In the genomic region with DNA sequence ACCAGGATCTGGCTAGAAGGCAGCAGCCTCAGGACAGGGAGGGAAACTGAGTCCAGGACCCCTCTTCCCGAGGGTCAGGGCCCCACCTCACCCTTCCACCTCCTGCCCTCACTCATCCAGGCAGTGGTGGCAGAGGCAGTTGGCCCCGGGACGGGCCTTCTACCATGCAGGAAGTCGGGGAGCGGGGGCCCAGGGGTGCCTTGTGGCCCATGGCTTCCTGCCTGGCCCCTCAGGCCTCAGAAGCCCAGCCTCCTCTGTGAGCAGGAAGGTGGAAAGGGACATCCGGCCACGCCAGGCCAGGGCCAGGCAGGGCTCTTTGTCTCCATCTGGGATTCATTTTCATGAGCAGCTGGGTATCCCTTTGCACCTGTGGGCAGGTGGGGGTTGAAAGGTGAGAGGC, we compare ENCODE assay signal across 12 cellular contexts. TPM values are rescaled to one million over a fixed set of nuclear protein-coding genes. Genes with fewer than 3 reads are reported as not detected.
DNase-seq lines count a peak whose midpoint lies in the region; ATAC-seq and TF ChIP-seq lines count a peak whose summit lies in the region.
"Had no signal": no experiment of that assay in that cellular context is flagged by ENCODE, and none has a peak within 500 bp of the region (broad histone marks: within the 10 kb centered on the region; RNA-seq: fewer than 3 reads in every experiment).

No MANE protein-coding gene starts in this region.

- POLR2A ChIA-PET in activated B cell treated with CpG ODN at 0.5 μM for 24 hours (lab: Charles Lee), result no interaction called here

- H3K27me3 Mint-ChIP-seq in activated CD4-positive, alpha-beta T cell treated with anti-CD3 and anti-CD28 coated beads, Interleukin-2, amount 10 ng/mL, durations not matched to agents 24 days and 14 days, result no peaks in the 10 kb centered on the region
- H3K27me3 Mint-ChIP-seq in activated B cell treated with CpG ODN at 0.5 μM for 24 hours (peaks cover 6% of the 10 kb centered on the region), naive B cell (peaks cover 0 to 5% (median 0%) of the 10 kb centered on the region in 3 donors)
- H3K27me3 Mint-ChIP-seq: type B pancreatic cell had no signal

- no peaks in the 10 kb centered on the region for H3K9me3 Mint-ChIP-seq in activated CD4-positive, alpha-beta T cell treated with anti-CD3 and anti-CD28 coated beads, Interleukin-2, amount 10 ng/mL, durations not matched to agents 24 days and 14 days
- H3K9me3 Mint-ChIP-seq in activated B cell treated with CpG ODN at 0.5 μM for 24 hours (no peaks in the 10 kb centered on the region), naive B cell (no peaks in the 10 kb centered on the region)
- H3K9me3 Mint-ChIP-seq: mesothelial cell of epicardium, type B pancreatic cell had no signal

- intact Hi-C loops in activated CD4-positive, alpha-beta T cell treated with anti-CD3 and anti-CD28 coated beads, Interleukin-2, amount 10 ng/mL, durations not matched to agents 24 days and 14 days (cut with micrococcal nuclease), result no loop called here
- intact Hi-C loops in activated B cell treated with CpG ODN at 0.5 μM for 24 hours (cut with micrococcal nuclease), result no loop called here

- H3K27ac Mint-ChIP-seq in activated CD4-positive, alpha-beta T cell treated with anti-CD3 and anti-CD28 coated beads, Interleukin-2, amount 10 ng/mL, durations not matched to agents 24 days and 14 days, result peak overlapping the region; percentile 45
- no peak overlapping the region for H3K27ac Mint-ChIP-seq in activated B cell treated with CpG ODN at 0.5 μM for 24 hours
- H3K27ac Mint-ChIP-seq in naive B cell, result peak overlapping the region in 1 of 6 donors; percentile 47
- H3K27ac Mint-ChIP-seq: mesothelial cell of epicardium, type B pancreatic cell had no signal

- ATAC-seq in HG03108 (IDR thresholded peaks at IDR 0.05; ENCODE audit: unreplicated experiment), result peak; percentile 40
- peak; percentile 38 for ATAC-seq in activated B cell treated with CpG ODN at 0.5 μM for 24 hours (ENCODE audit: low read depth)
- peak; percentile 44 to 57 for ATAC-seq in naive B cell (ENCODE audit: low read depth in 2 of 2)
- ATAC-seq in esophagus mucosa, result no peak
- no peak for ATAC-seq in HG02642 (IDR thresholded peaks at IDR 0.05; ENCODE audit: poor library complexity, unreplicated experiment)
- no peak for ATAC-seq in activated CD4-positive, CD25-positive, alpha-beta regulatory T cell treated with anti-CD3 and anti-CD28 coated beads, Interleukin-2, amount 50 U/mL, for 24 hours

- DNase-seq in activated CD4-positive, alpha-beta T cell treated with anti-CD3 and anti-CD28 coated beads, Interleukin-2, amount 10 ng/mL, durations not matched to agents 24 days and 14 days, result peak; percentile 78
- DNase-seq in activated CD4-positive, alpha-beta T cell treated with anti-CD3 and anti-CD28 coated beads, Interleukin-2, amount 50 U/mL, for 48 hours, result no peak
- DNase-seq in activated B cell treated with CpG ODN at 0.5 μM for 24 hours, result no peak
- peak; percentile 20 for DNase-seq in naive B cell
- DNase-seq: MM.1S had no signal

- CTCF ChIA-PET in activated B cell treated with CpG ODN at 0.5 μM for 24 hours (lab: Charles Lee), result no interaction called here

- no peak overlapping the region for H3K4me3 Mint-ChIP-seq in activated CD4-positive, alpha-beta T cell treated with anti-CD3 and anti-CD28 coated beads, Interleukin-2, amount 10 ng/mL, durations not matched to agents 24 days and 14 days
- H3K4me3 Mint-ChIP-seq in activated B cell treated with CpG ODN at 0.5 μM for 24 hours (no peak overlapping the region), naive B cell (peak overlapping the region in 7 of 8 donors; percentile 40 to 84 (median 66))
- H3K4me3 Mint-ChIP-seq: mesothelial cell of epicardium, type B pancreatic cell had no signal

- no peaks in the 10 kb centered on the region for H3K36me3 Mint-ChIP-seq in activated CD4-positive, alpha-beta T cell treated with anti-CD3 and anti-CD28 coated beads, Interleukin-2, amount 10 ng/mL, durations not matched to agents 24 days and 14 days (ENCODE audit: low read depth)
- H3K36me3 Mint-ChIP-seq in activated B cell treated with CpG ODN at 0.5 μM for 24 hours (ENCODE audit: low read depth) (no peaks in the 10 kb centered on the region), naive B cell (no peaks in the 10 kb centered on the region)
- H3K36me3 Mint-ChIP-seq: type B pancreatic cell had no signal

- TF ChIP-seq CTCF in activated B cell treated with CpG ODN at 0.5 μM for 24 hours (IDR thresholded peaks at IDR 0.05), result no peak

- H3K4me1 Mint-ChIP-seq in activated CD4-positive, alpha-beta T cell treated with anti-CD3 and anti-CD28 coated beads, Interleukin-2, amount 10 ng/mL, durations not matched to agents 24 days and 14 days, result peaks cover 5% of the 10 kb centered on the region
- peaks cover 21% of the 10 kb centered on the region for H3K4me1 Mint-ChIP-seq in activated B cell treated with CpG ODN at 0.5 μM for 24 hours
- H3K4me1 Mint-ChIP-seq in naive B cell, result peaks cover 15 to 31% (median 20%) of the 10 kb centered on the region in 3 donors

RNA-seq across cellular contexts. Expression of gene BAHCC1, which starts 58.5 kb away (rescaled TPM):
- total RNA-seq in activated CD4-positive, alpha-beta T cell treated with anti-CD3 and anti-CD28 coated beads, Interleukin-2, amount 10 ng/mL, durations not matched to agents 24 days and 14 days, result 0.05 TPM in 1 of 2 replicates, not detected in the other
- 0.13 and 0.42 TPM in 2 replicates for total RNA-seq in activated B cell treated with CpG ODN at 0.5 μM for 24 hours
- polyA plus RNA-seq in naive B cell (ENCODE audit: low read depth in 6 of 6), result under 1 TPM in 1 of 6 donors, not detected in 5; 0.07 TPM
- total RNA-seq in esophagus mucosa, result 4.2 TPM
- total RNA-seq: activated CD8-positive, alpha-beta memory T cell treated with anti-CD3 and anti-CD28 coated beads for 36 hours had no signal

RNA-seq across cellular contexts. Expression of gene ACTG1, which starts 58.9 kb away (rescaled TPM):
- total RNA-seq in activated CD4-positive, alpha-beta T cell treated with anti-CD3 and anti-CD28 coated beads, Interleukin-2, amount 10 ng/mL, durations not matched to agents 24 days and 14 days, result 3,353 and 3,420 TPM in 2 replicates
- total RNA-seq in activated B cell treated with CpG ODN at 0.5 μM for 24 hours, result 2,863 and 2,949 TPM in 2 replicates
- 1,000 to 10,000 TPM in 1 of 6 donors, 100 to 1,000 TPM in 5; 664 to 1,094 (median 872) TPM for polyA plus RNA-seq in naive B cell (ENCODE audit: low read depth in 6 of 6)
- 4,027 TPM for total RNA-seq in esophagus mucosa

Comparison
In these comparisons a context has a peak if more than half of its experiments do, and no peak if none do; other contexts are left out.
1. DNase-seq: peak in activated CD4-positive, alpha-beta T cell treated with anti-CD3 and anti-CD28 coated beads, Interleukin-2, amount 10 ng/mL, durations not matched to agents 24 days and 14 days (single experiment) and naive B cell (single experiment); none in activated CD4-positive, alpha-beta T cell treated with anti-CD3 and anti-CD28 coated beads, Interleukin-2, amount 50 U/mL, for 48 hours (0 of 2) and activated B cell treated with CpG ODN at 0.5 μM for 24 hours (single experiment).
2. H3K4me3 Mint-ChIP-seq: peak in naive B cell (7 of 8); none in activated CD4-positive, alpha-beta T cell treated with anti-CD3 and anti-CD28 coated beads, Interleukin-2, amount 10 ng/mL, durations not matched to agents 24 days and 14 days (single experiment) and activated B cell treated with CpG ODN at 0.5 μM for 24 hours (single experiment).
3. ATAC-seq: peak in HG03108 (single experiment), activated B cell treated with CpG ODN at 0.5 μM for 24 hours (single experiment) and naive B cell (2 of 2); none in esophagus mucosa (single experiment), HG02642 (single experiment) and activated CD4-positive, CD25-positive, alpha-beta regulatory T cell treated with anti-CD3 and anti-CD28 coated beads, Interleukin-2, amount 50 U/mL, for 24 hours (0 of 2).